ENCODE assay signal across 15 cellular contexts in genomic region chr6:96075826-96076225, GRCh38.
A peak's percentile ranks its signal among the peaks of the same experiment; 100 is the strongest.
DNase-seq lines count a peak whose midpoint lies in the region; ATAC-seq and TF ChIP-seq lines count a peak whose summit lies in the region.
"Had no signal": no experiment of that assay in that cellular context is flagged by ENCODE, and none has a peak within 500 bp of the region (broad histone marks: within the 10 kb centered on the region; RNA-seq: fewer than 3 reads in every experiment).

No MANE protein-coding gene starts in this region.

- H3K27me3 Mint-ChIP-seq in brain (no peaks in the 10 kb centered on the region), HFFc6 (ENCODE audit: insufficient read depth) (no peaks in the 10 kb centered on the region)
- no peaks in the 10 kb centered on the region for H3K27me3 Mint-ChIP-seq in activated naive CD4-positive, alpha-beta T cell treated with anti-CD3 and anti-CD28 coated beads for 36 hours (ENCODE audit: low read depth)

- peak; percentile 3 for DNase-seq in DMS153 (lab: John Stamatoyannopoulos, UW)
- DNase-seq in NCI-H69 (lab: John Stamatoyannopoulos, UW), result peak; percentile 46
- DNase-seq in non-pigmented ciliary epithelial cell (ENCODE audit: low read depth), result peak; percentile 2
- no peak for DNase-seq in activated naive CD4-positive, alpha-beta T cell treated with anti-CD3 and anti-CD28 coated beads for 36 hours
- no peak for DNase-seq in HFFc6
- DNase-seq in activated CD4-positive, CD25-positive, alpha-beta regulatory T cell (lab: John Stamatoyannopoulos, UW), result no peak
- DNase-seq in stimulated activated naive CD8-positive, alpha-beta T cell treated with anti-CD3 and anti-CD28 coated beads, Interleukin-15, Interleukin-2, amounts not matched to agents 100 U/mL and 50 U/mL, for 24 hours, result no peak
- DNase-seq: AML-193, MV-4-11, NCI-H1436 treated with DMSO at 0.1 percent for 48 hours, NCI-H2171, NCI-H510A, PC-9 had no signal

- CTCF ChIA-PET in activated naive CD4-positive, alpha-beta T cell treated with anti-CD3 and anti-CD28 coated beads for 36 hours (lab: Charles Lee), result no interaction called here

- no peak for ATAC-seq in stimulated activated naive CD8-positive, alpha-beta T cell treated with anti-CD3 and anti-CD28 coated beads, Interleukin-15, Interleukin-2, amounts not matched to agents 100 U/mL and 50 U/mL, for 24 hours
- ATAC-seq: GM23338 had no signal

- H3K4me1 Mint-ChIP-seq in brain (peaks cover 56% of the 10 kb centered on the region), HFFc6 (ENCODE audit: low read depth) (no peaks in the 10 kb centered on the region)
- H3K4me1 Mint-ChIP-seq in activated naive CD4-positive, alpha-beta T cell treated with anti-CD3 and anti-CD28 coated beads for 36 hours (ENCODE audit: low read depth), result no peaks in the 10 kb centered on the region

- H3K36me3 Mint-ChIP-seq in brain, result peaks cover 12% of the 10 kb centered on the region
- no peaks in the 10 kb centered on the region for H3K36me3 Mint-ChIP-seq in activated naive CD4-positive, alpha-beta T cell treated with anti-CD3 and anti-CD28 coated beads for 36 hours (ENCODE audit: low read depth)
- H3K36me3 Mint-ChIP-seq in HFFc6 (ENCODE audit: low read depth), result peaks cover 5% of the 10 kb centered on the region; the same call in 1 of the 2 replicates

- H3K4me3 Mint-ChIP-seq in brain, result no peak overlapping the region
- no peak overlapping the region for H3K4me3 Mint-ChIP-seq in activated naive CD4-positive, alpha-beta T cell treated with anti-CD3 and anti-CD28 coated beads for 36 hours
- H3K4me3 Mint-ChIP-seq in HFFc6, result no peak overlapping the region
- H3K4me3 Mint-ChIP-seq: GM23338 had no signal

- TF ChIP-seq CTCF in brain (conservative IDR thresholded peaks at IDR 0.05) (no peak), HFFc6 (IDR thresholded peaks at IDR 0.05) (no peak)

- H3K9me3 Mint-ChIP-seq in brain, result peaks cover 0 to 11% (median 4%) of the 10 kb centered on the region in 5 experiments
- H3K9me3 Mint-ChIP-seq in activated naive CD4-positive, alpha-beta T cell treated with anti-CD3 and anti-CD28 coated beads for 36 hours, result no peaks in the 10 kb centered on the region
- peaks cover 19% of the 10 kb centered on the region for H3K9me3 Mint-ChIP-seq in HFFc6
- H3K9me3 Mint-ChIP-seq: GM23338 had no signal

- intact Hi-C loops in activated naive CD4-positive, alpha-beta T cell treated with anti-CD3 and anti-CD28 coated beads for 36 hours (cut with micrococcal nuclease), result no loop called here

- H3K27ac Mint-ChIP-seq in brain, result peak overlapping the region; percentile 46 to 58 (median 57)
- no peak overlapping the region for H3K27ac Mint-ChIP-seq in activated naive CD4-positive, alpha-beta T cell treated with anti-CD3 and anti-CD28 coated beads for 36 hours
- no peak overlapping the region for H3K27ac Mint-ChIP-seq in HFFc6
- H3K27ac Mint-ChIP-seq: GM23338 had no signal

Comparison
In these comparisons a context has a peak if more than half of its experiments do, and no peak if none do; other contexts are left out.
1. DNase-seq: peak in DMS153 (single experiment), NCI-H69 (single experiment) and non-pigmented ciliary epithelial cell (single experiment); none in activated naive CD4-positive, alpha-beta T cell treated with anti-CD3 and anti-CD28 coated beads for 36 hours (single experiment), HFFc6 (single experiment), activated CD4-positive, CD25-positive, alpha-beta regulatory T cell (0 of 4) and stimulated activated naive CD8-positive, alpha-beta T cell treated with anti-CD3 and anti-CD28 coated beads, Interleukin-15, Interleukin-2, amounts not matched to agents 100 U/mL and 50 U/mL, for 24 hours (single experiment).
2. H3K27ac Mint-ChIP-seq: peak in brain (5 of 5); none in activated naive CD4-positive, alpha-beta T cell treated with anti-CD3 and anti-CD28 coated beads for 36 hours (single experiment) and HFFc6 (single experiment).